In the genomic region with DNA sequence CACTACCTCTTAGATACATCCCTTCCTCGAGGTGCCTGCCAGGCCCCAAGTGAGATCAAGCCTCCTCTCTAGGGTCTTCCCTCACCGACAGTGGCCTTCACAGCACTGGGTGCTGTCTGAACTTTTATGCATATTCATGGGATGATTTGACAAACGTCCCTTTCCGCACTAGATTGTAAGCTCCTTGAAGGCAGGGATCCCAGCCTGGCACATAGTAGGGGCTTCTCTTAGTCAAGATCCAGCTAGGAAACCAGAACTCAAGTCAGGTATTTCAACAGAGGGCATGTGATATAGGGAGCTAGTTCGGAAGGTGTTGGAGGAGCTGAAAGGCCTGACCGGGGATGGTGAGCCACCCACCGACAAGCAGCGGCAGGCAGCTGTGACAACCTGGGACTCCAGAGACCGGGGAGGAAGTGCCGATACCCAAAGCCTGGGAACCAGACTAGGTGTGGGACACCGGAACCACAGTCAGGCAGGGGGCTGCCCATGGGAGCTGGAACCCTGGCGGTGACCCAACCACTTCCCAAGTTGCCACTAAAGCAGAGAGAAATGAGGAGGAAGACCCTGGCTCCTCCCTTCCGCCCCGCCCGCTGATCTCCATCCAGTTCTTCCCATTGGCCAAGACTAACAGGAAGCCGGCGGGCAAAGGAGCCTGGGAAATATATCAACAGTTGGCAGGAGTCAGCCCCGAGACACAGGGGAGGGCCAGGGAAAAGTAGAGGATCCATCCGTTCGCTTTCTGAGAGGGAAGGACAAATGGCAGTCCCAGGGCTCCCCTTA, we compare ENCODE assay signal across 1 cellular context.
TF ChIP-seq lines count a peak whose summit lies in the region.

No MANE protein-coding gene starts in this region.

TF ChIP-seq in H1, 55 proteins besides CTCF, POLR2A, EP300 and RAD21 (continued from another document):
- no peak for TF ChIP-seq CHD2 (IDR thresholded peaks at IDR 0.05; ENCODE audit: low read length)
- TF ChIP-seq SUZ12 (IDR thresholded peaks at IDR 0.05; ENCODE audit: low read length): no peak
- TF ChIP-seq SIN3A (conservative IDR thresholded peaks at IDR 0.05 in 1 of 2, IDR thresholded peaks at IDR 0.05 in 1 of 2; ENCODE audit: low read depth in 1 of 2, low read length in 2 of 2): no peak
- TF ChIP-seq CEBPB (IDR thresholded peaks at IDR 0.05; ENCODE audit: low read depth, low read length): no peak
- no peak for TF ChIP-seq RFX5 (IDR thresholded peaks at IDR 0.05; ENCODE audit: borderline replicate concordance, low read depth, low read length)
- no peak for TF ChIP-seq SAP30 (IDR thresholded peaks at IDR 0.05; ENCODE audit: insufficient read depth, insufficient replicate concordance, low read length)
- no peak for TF ChIP-seq SIX5 (IDR thresholded peaks at IDR 0.05; ENCODE audit: low read depth, low read length)
- TF ChIP-seq BRCA1 (IDR thresholded peaks at IDR 0.05; ENCODE audit: low read depth, low read length): no peak
- no peak for TF ChIP-seq CTBP2 (IDR thresholded peaks at IDR 0.05; ENCODE audit: borderline replicate concordance, insufficient read depth, insufficient read length, low read length)
- TF ChIP-seq, protein P1, sequence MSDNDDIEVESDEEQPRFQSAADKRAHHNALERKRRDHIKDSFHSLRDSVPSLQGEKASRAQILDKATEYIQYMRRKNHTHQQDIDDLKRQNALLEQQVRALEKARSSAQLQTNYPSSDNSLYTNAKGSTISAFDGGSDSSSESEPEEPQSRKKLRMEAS (IDR thresholded peaks at IDR 0.05): no peak
- no peak for TF ChIP-seq CREB1 (IDR thresholded peaks at IDR 0.05)
- no peak for TF ChIP-seq HDAC2 (IDR thresholded peaks at IDR 0.05; ENCODE audit: borderline replicate concordance in 1 of 2, low read depth in 2 of 2, low read length in 2 of 2)
- no peak for TF ChIP-seq JUND (IDR thresholded peaks at IDR 0.05; ENCODE audit: low read length)
- no peak for TF ChIP-seq JUN (IDR thresholded peaks at IDR 0.05; ENCODE audit: low read depth, low read length)
- no peak for TF ChIP-seq PHF8 (conservative IDR thresholded peaks at IDR 0.05; ENCODE audit: low read depth, low read length)
- no peak for TF ChIP-seq RXRA (IDR thresholded peaks at IDR 0.05; ENCODE audit: insufficient read depth, low read depth, low read length)
